Comparison of ENCODE assay signal across 1 cellular context in genomic region chr2:73295751-73296400, GRCh38.
TF ChIP-seq lines count a peak whose summit lies in the region.

No MANE protein-coding gene starts in this region.

TF ChIP-seq in GM23338, 12 proteins besides CTCF, POLR2A, EP300 and RAD21 (continued from another document):
- TF ChIP-seq, protein P1, sequence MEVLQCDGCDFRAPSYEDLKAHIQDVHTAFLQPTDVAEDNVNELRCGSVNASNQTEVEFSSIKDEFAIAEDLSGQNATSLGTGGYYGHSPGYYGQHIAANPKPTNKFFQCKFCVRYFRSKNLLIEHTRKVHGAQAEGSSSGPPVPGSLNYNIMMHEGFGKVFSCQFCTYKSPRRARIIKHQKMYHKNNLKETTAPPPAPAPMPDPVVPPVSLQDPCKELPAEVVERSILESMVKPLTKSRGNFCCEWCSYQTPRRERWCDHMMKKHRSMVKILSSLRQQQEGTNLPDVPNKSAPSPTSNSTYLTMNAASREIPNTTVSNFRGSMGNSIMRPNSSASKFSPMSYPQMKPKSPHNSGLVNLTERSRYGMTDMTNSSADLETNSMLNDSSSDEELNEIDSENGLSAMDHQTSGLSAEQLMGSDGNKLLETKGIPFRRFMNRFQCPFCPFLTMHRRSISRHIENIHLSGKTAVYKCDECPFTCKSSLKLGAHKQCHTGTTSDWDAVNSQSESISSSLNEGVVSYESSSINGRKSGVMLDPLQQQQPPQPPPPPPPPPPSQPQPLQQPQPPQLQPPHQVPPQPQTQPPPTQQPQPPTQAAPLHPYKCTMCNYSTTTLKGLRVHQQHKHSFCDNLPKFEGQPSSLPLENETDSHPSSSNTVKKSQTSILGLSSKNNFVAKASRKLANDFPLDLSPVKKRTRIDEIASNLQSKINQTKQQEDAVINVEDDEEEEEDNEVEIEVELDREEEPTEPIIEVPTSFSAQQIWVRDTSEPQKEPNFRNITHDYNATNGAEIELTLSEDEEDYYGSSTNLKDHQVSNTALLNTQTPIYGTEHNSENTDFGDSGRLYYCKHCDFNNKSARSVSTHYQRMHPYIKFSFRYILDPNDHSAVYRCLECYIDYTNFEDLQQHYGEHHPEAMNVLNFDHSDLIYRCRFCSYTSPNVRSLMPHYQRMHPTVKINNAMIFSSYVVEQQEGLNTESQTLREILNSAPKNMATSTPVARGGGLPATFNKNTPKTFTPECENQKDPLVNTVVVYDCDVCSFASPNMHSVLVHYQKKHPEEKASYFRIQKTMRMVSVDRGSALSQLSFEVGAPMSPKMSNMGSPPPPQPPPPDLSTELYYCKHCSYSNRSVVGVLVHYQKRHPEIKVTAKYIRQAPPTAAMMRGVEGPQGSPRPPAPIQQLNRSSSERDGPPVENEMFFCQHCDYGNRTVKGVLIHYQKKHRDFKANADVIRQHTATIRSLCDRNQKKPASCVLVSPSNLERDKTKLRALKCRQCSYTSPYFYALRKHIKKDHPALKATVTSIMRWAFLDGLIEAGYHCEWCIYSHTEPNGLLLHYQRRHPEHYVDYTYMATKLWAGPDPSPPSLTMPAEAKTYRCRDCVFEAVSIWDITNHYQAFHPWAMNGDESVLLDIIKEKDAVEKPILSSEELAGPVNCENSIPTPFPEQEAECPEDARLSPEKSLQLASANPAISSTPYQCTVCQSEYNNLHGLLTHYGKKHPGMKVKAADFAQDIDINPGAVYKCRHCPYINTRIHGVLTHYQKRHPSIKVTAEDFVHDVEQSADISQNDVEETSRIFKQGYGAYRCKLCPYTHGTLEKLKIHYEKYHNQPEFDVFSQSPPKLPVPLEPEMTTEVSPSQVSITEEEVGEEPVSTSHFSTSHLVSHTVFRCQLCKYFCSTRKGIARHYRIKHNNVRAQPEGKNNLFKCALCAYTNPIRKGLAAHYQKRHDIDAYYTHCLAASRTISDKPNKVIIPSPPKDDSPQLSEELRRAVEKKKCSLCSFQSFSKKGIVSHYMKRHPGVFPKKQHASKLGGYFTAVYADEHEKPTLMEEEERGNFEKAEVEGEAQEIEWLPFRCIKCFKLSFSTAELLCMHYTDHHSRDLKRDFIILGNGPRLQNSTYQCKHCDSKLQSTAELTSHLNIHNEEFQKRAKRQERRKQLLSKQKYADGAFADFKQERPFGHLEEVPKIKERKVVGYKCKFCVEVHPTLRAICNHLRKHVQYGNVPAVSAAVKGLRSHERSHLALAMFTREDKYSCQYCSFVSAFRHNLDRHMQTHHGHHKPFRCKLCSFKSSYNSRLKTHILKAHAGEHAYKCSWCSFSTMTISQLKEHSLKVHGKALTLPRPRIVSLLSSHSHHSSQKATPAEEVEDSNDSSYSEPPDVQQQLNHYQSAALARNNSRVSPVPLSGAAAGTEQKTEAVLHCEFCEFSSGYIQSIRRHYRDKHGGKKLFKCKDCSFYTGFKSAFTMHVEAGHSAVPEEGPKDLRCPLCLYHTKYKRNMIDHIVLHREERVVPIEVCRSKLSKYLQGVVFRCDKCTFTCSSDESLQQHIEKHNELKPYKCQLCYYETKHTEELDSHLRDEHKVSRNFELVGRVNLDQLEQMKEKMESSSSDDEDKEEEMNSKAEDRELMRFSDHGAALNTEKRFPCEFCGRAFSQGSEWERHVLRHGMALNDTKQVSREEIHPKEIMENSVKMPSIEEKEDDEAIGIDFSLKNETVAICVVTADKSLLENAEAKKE (CRISPR knock-in tag; IDR thresholded peaks at IDR 0.05): no peak
- TF ChIP-seq STAT1 (IDR thresholded peaks at IDR 0.05; ENCODE audit: unreplicated experiment): no peak
- TF ChIP-seq ZNF331 (CRISPR knock-in tag; IDR thresholded peaks at IDR 0.05; ENCODE audit: low read depth): no peak
- TF ChIP-seq ZNF114 (CRISPR knock-in tag; IDR thresholded peaks at IDR 0.05): no peak
- TF ChIP-seq EZH2phosphoT487 (IDR thresholded peaks at IDR 0.05; ENCODE audit: unreplicated experiment): no peak
- TF ChIP-seq NANOG (IDR thresholded peaks at IDR 0.05; ENCODE audit: borderline replicate concordance): no peak
- no peak for TF ChIP-seq ETS1 (IDR thresholded peaks at IDR 0.05)
- no peak for TF ChIP-seq EZH2 (IDR thresholded peaks at IDR 0.05; ENCODE audit: low read depth, unreplicated experiment)
